9 cellular contexts compared by ENCODE assay signal in the genomic region with DNA sequence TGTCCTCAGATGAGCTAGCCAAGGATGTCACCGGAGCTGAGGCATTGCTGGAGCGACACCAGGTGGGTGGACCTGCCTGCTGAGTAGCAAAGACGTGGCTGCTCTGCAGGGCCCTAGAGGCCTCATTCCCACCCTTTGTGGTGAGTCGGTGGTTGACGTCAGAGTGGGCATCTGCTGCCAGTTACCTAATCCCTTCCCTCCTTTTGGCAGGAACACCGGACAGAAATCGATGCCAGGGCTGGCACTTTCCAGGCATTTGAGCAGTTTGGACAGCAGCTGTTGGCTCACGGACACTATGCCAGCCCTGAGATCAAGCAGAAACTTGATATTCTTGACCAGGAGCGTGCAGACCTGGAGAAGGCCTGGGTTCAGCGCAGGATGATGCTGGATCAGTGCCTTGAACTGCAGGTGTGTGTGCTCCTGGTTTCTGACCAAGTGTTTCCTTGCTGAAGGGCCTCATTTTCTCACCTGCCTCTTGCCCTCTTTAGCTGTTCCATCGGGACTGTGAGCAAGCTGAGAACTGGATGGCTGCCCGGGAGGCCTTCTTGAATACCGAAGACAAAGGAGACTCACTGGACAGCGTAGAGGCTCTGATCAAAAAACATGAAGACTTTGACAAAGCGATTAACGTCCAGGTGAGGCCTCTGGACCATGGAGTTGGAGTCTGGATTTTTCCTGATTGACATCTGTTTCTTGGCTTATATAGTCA. TPM values are rescaled to one million over a fixed set of nuclear protein-coding genes. Genes with fewer than 3 reads are reported as not detected.
DNase-seq lines count a peak whose midpoint lies in the region; ATAC-seq and TF ChIP-seq lines count a peak whose summit lies in the region.
"Had no signal": no experiment of that assay in that cellular context is flagged by ENCODE, and none has a peak within 500 bp of the region (broad histone marks: within the 10 kb centered on the region; RNA-seq: fewer than 3 reads in every experiment).

No MANE protein-coding gene starts in this region.

- CTCF ChIA-PET in RWPE1 (lab: Yijun Ruan, JAX): interaction anchor here (0.6 kb wide), 1 partner anchor 27 kb away, joined by 3 read pairs; no protein-coding TSS in a partner anchor

- H3K9me3 ChIP-seq in trophoblast cell (ENCODE audit: insufficient read depth, low read depth, low read length) (no peaks in the 10 kb centered on the region), suprapubic skin (no peaks in the 10 kb centered on the region)

- H3K4me2 ChIP-seq in trophoblast cell (ENCODE audit: low read length): no peak overlapping the region

- DNase-seq in DMS 273 (lab: John Stamatoyannopoulos, UW; ENCODE audit: unreplicated experiment) (peak; percentile 95), RWPE1 (ENCODE audit: low spot score) (peak; percentile 84), fibroblast of pulmonary artery (ENCODE audit: low read depth) (peak; percentile 16), trophoblast cell (no peak), 8988T (no peak), suprapubic skin (ENCODE audit: low spot score in 2 of 2) (no peak)
- DNase-seq: Kasumi-1 had no signal

- POLR2A ChIA-PET in RWPE1 (lab: Yijun Ruan, JAX; ENCODE audit: low non-redundant PET): interaction anchor here (0.7 kb wide), 1 partner anchor 104 kb away, joined by 4 read pairs; no protein-coding TSS in a partner anchor

- TF ChIP-seq POLR2A in suprapubic skin (IDR thresholded peaks at IDR 0.05): no peak

- H3K27ac ChIP-seq in RWPE1 (peak overlapping the region; percentile 79), trophoblast cell (ENCODE audit: low read depth, low read length) (no peak overlapping the region), suprapubic skin (no peak overlapping the region)

- no peaks in the 10 kb centered on the region for H3K79me1 ChIP-seq in trophoblast cell (ENCODE audit: low read length)

- H3K36me3 ChIP-seq in trophoblast cell (ENCODE audit: control insufficient read depth in 1 of 2, insufficient read depth in 2 of 2, low read length in 2 of 2) (peaks cover 50 to 74% of the 10 kb centered on the region in 2 experiments), suprapubic skin (peaks cover 94% of the 10 kb centered on the region)

- H3K27me3 ChIP-seq in trophoblast cell (ENCODE audit: insufficient read depth, low read length) (no peaks in the 10 kb centered on the region), suprapubic skin (no peaks in the 10 kb centered on the region)

- ATAC-seq in HG03354 (IDR thresholded peaks at IDR 0.05; ENCODE audit: poor library complexity, severe bottlenecking, unreplicated experiment) (no peak), HG02870 (IDR thresholded peaks at IDR 0.05; ENCODE audit: unreplicated experiment) (no peak)

- no peaks in the 10 kb centered on the region for H3K4me1 ChIP-seq in trophoblast cell (ENCODE audit: control insufficient read depth in 1 of 2, insufficient read depth in 2 of 2, low read length in 2 of 2)
- no peaks in the 10 kb centered on the region for H3K4me1 ChIP-seq in suprapubic skin

- H4K91ac ChIP-seq in trophoblast cell (ENCODE audit: low read depth, low read length): no peak overlapping the region

- no peak overlapping the region for H2AK5ac ChIP-seq in trophoblast cell (ENCODE audit: low read length)

- TF ChIP-seq EP300 in suprapubic skin (IDR thresholded peaks at IDR 0.05): no peak

- no peak overlapping the region for H3K18ac ChIP-seq in trophoblast cell (ENCODE audit: low read length)

- H3K23ac ChIP-seq in trophoblast cell (ENCODE audit: low read length): no peak overlapping the region

- no peak overlapping the region for H4K12ac ChIP-seq in trophoblast cell (ENCODE audit: low read depth, low read length)

- no CpG with 5 or more reads among the region's 16 CpGs for WGBS in trophoblast cell (ENCODE audit: extremely low coverage, insufficient coverage, insufficient read length)
- WGBS in suprapubic skin: 48% methylated on average over 14 of the region's 16 CpGs

- no peak; the same call in 1 of the 2 replicates for TF ChIP-seq CTCF in RWPE1 (conservative IDR thresholded peaks at IDR 0.05; ENCODE audit: low read depth)
- no peak for TF ChIP-seq CTCF in fibroblast of pulmonary artery (IDR thresholded peaks at IDR 0.05; ENCODE audit: low read length, missing control alignments)
- no peak for TF ChIP-seq CTCF in suprapubic skin (IDR thresholded peaks at IDR 0.05)

- no peak overlapping the region for H2BK12ac ChIP-seq in trophoblast cell (ENCODE audit: low read length)

- H3K4me3 ChIP-seq in fibroblast of pulmonary artery (replicated peaks; ENCODE audit: low read depth, low read length): no peak overlapping the region
- H3K4me3 ChIP-seq in trophoblast cell (ENCODE audit: low read depth, low read length): peak overlapping the region; percentile 3
- no peak overlapping the region for H3K4me3 ChIP-seq in suprapubic skin

- H3K4ac ChIP-seq in trophoblast cell (ENCODE audit: low read depth, low read length): no peak overlapping the region

- no peak overlapping the region for H2BK5ac ChIP-seq in trophoblast cell (ENCODE audit: low read depth, low read length, poor library complexity)

- no peak overlapping the region for H2BK120ac ChIP-seq in trophoblast cell (ENCODE audit: insufficient read depth, low read length, poor library complexity)

- H4K8ac ChIP-seq in trophoblast cell (ENCODE audit: low read depth, low read length): no peak overlapping the region

- no peak overlapping the region for H2AFZ ChIP-seq in trophoblast cell (ENCODE audit: insufficient read depth, low read length, poor library complexity)

- H3K14ac ChIP-seq in trophoblast cell (ENCODE audit: low read length): no peak overlapping the region

- no peaks in the 10 kb centered on the region for H3K79me2 ChIP-seq in trophoblast cell (ENCODE audit: control insufficient read depth, insufficient read depth, low read length, poor library complexity)

- no peak overlapping the region for H3K9ac ChIP-seq in trophoblast cell (ENCODE audit: low read length)

RNA-seq across cellular contexts. Expression of a gene that starts 48.9 kb away (rescaled TPM):
- polyA plus RNA-seq in trophoblast cell (2013): 19.9 and 21.1 TPM in 2 replicates
- 10 to 100 TPM; 43.5 to 52.4 (median 45.8) TPM for total RNA-seq in suprapubic skin

RNA-seq across cellular contexts. Expression of a gene that starts 55.4 kb away (rescaled TPM):
- polyA plus RNA-seq in trophoblast cell (2013): 114 and 119 TPM in 2 replicates
- 100 to 1,000 TPM; 251 to 476 (median 354) TPM for total RNA-seq in suprapubic skin

Comparison
In these comparisons a context has a peak if more than half of its experiments do, and no peak if none do; other contexts are left out.
1. DNase-seq: peak in DMS 273 (single experiment), RWPE1 (single experiment) and fibroblast of pulmonary artery (single experiment); none in trophoblast cell (0 of 2), 8988T (single experiment) and suprapubic skin (0 of 2).